Comparison of ENCODE assay signal across 22 cellular contexts in genomic region chr1:37708471-37708870, GRCh38. TPM values are rescaled to one million over a fixed set of nuclear protein-coding genes. Genes with fewer than 3 reads are reported as not detected.
A peak's percentile ranks its signal among the peaks of the same experiment; 100 is the strongest.
DNase-seq lines count a peak whose midpoint lies in the region; ATAC-seq, FAIRE-seq and TF ChIP-seq lines count a peak whose summit lies in the region.
"Had no signal": no experiment of that assay in that cellular context is flagged by ENCODE, and none has a peak within 500 bp of the region (broad histone marks: within the 10 kb centered on the region; RNA-seq: fewer than 3 reads in every experiment).

No MANE protein-coding gene starts in this region.

- no peak for ATAC-seq in gastrocnemius medialis
- ATAC-seq: A549 had no signal

- TF ChIP-seq POLR2A in GM12892 (IDR thresholded peaks at IDR 0.05; ENCODE audit: low read depth, low read length) (peak; percentile 30; the same call in 1 of the 2 replicates), gastrocnemius medialis (IDR thresholded peaks at IDR 0.05) (no peak)

- H3K36me3 ChIP-seq in neuronal stem cell (replicated peaks in 1 of 2; ENCODE audit: control insufficient read depth in 2 of 2, insufficient read depth in 2 of 2, low read length in 2 of 2) = peaks cover 47 to 71% of the 10 kb centered on the region in 2 donors
- H3K36me3 ChIP-seq in gastrocnemius medialis = no peaks in the 10 kb centered on the region

- no peaks in the 10 kb centered on the region for H3K79me1 ChIP-seq in neuronal stem cell (ENCODE audit: low read depth, low read length)

- H3K27ac ChIP-seq in neuronal stem cell (replicated peaks; ENCODE audit: low read length) (no peak overlapping the region), substantia nigra (ENCODE audit: low read depth, low read length, poor library complexity, severe bottlenecking) (no peak overlapping the region), gastrocnemius medialis (no peak overlapping the region)
- H3K27ac ChIP-seq: A549 had no signal

- no peak overlapping the region for H3K18ac ChIP-seq in neuronal stem cell (ENCODE audit: low read length)

- no peak overlapping the region for H2AFZ ChIP-seq in neuronal stem cell (ENCODE audit: low read length)

- H4K91ac ChIP-seq in neuronal stem cell (ENCODE audit: low read depth, low read length, poor library complexity) = no peak overlapping the region

- no peak overlapping the region for H2BK15ac ChIP-seq in neuronal stem cell (ENCODE audit: low read length)

- no peak overlapping the region for H3K14ac ChIP-seq in neuronal stem cell (ENCODE audit: low read length)

- peak overlapping the region; percentile 17 for H3K23ac ChIP-seq in neuronal stem cell (ENCODE audit: low read depth, low read length, poor library complexity)

- no peak overlapping the region for H3K4me2 ChIP-seq in neuronal stem cell (ENCODE audit: insufficient read depth, low read length, poor library complexity, severe bottlenecking)
- H3K4me2 ChIP-seq: A549 had no signal

- no peak overlapping the region for H3K4ac ChIP-seq in neuronal stem cell (ENCODE audit: low read length)

- no peak overlapping the region for H2BK120ac ChIP-seq in neuronal stem cell (ENCODE audit: low read depth, low read length)

- no peak overlapping the region for H2AK5ac ChIP-seq in neuronal stem cell (ENCODE audit: low read depth, low read length)

- peak overlapping the region; percentile 33 for H3K9ac ChIP-seq in neuronal stem cell (ENCODE audit: low read depth, low read length, poor library complexity)

- WGBS in neuronal stem cell (ENCODE audit: extremely low coverage in 2 of 2, insufficient read length in 2 of 2, insufficient replicate concordance in 1 of 2), 2 donors = no CpG with 5 or more reads among the region's 4 CpGs

- H3K9me3 ChIP-seq in neuronal stem cell (replicated peaks in 1 of 2; ENCODE audit: control insufficient read depth in 2 of 2, insufficient read depth in 1 of 2, low read depth in 1 of 2, low read length in 2 of 2) (peaks cover 0 to 5% of the 10 kb centered on the region in 2 donors), gastrocnemius medialis (no peaks in the 10 kb centered on the region)
- H3K9me3 ChIP-seq: A549 had no signal

- TF ChIP-seq CTCF in gastrocnemius medialis (IDR thresholded peaks at IDR 0.05 in 4 of 5, conservative IDR thresholded peaks at IDR 0.05 in 1 of 5) = no peak

- in situ Hi-C loops in gastrocnemius medialis (cut with MboI; ENCODE audit: low sequenced_read_pairs in 4 of 4) = no loop called here

- no peak overlapping the region for H2BK5ac ChIP-seq in neuronal stem cell (ENCODE audit: low read length)

- FAIRE-seq in GM12892 (lab: Jason Lieb, UNC) = no peak
- FAIRE-seq: A549, GM12891, H54 had no signal

- DNase-seq in GM12892 (ENCODE audit: insufficient read length) (no peak), neuronal stem cell (ENCODE audit: low spot score) (no peak), putamen (ENCODE audit: low spot score) (peak; percentile 73), substantia nigra (lab: John Stamatoyannopoulos, UW) (no peak), gastrocnemius medialis (no peak), NCI-H2107 treated with DMSO at 0.1 percent for 48 hours (lab: John Stamatoyannopoulos, UW; ENCODE audit: unreplicated experiment) (no peak), NCI-H1105 treated with DMSO at 0.1 percent for 48 hours (lab: John Stamatoyannopoulos, UW) (no peak)
- DNase-seq: 8988T; ACHN; C1 segment of cervical spinal cord; Calu3; CD4-positive, alpha-beta memory T cell; COR-L47; DMS53; DMS79 treated with DMSO at 0.1 percent for 48 hours; GF-D8; GOT3; HCEC 1CT had no signal

- intact Hi-C loops in gastrocnemius medialis (cut with DNase I; ENCODE audit: low total_unique reads) = no loop called here

- H3K4me3 ChIP-seq in neuronal stem cell (ENCODE audit: low read length in 2 of 2) = no peak overlapping the region
- H3K4me3 ChIP-seq in gastrocnemius medialis = no peak overlapping the region
- H3K4me3 ChIP-seq: A549 had no signal

- H3K4me1 ChIP-seq in neuronal stem cell (ENCODE audit: control insufficient read depth in 2 of 2, insufficient read depth in 1 of 2, low read depth in 1 of 2, low read length in 2 of 2) (no peaks in the 10 kb centered on the region), gastrocnemius medialis (no peaks in the 10 kb centered on the region)
- H3K4me1 ChIP-seq: A549 had no signal

- peaks cover 0 to under 1% (median 0%) of the 10 kb centered on the region in 3 experiments for H3K27me3 ChIP-seq in neuronal stem cell (ENCODE audit: control insufficient read depth in 3 of 3, insufficient read depth in 3 of 3, low read depth in 1 of 3, low read length in 3 of 3)
- no peaks in the 10 kb centered on the region for H3K27me3 ChIP-seq in gastrocnemius medialis

- no peak overlapping the region for H2BK12ac ChIP-seq in neuronal stem cell (ENCODE audit: low read length)

- no peak overlapping the region for H4K8ac ChIP-seq in neuronal stem cell (ENCODE audit: low read depth, low read length)

RNA-seq across cellular contexts. Expression of gene CDCA8, which starts 16.2 kb away (rescaled TPM):
- polyA plus RNA-seq in GM12892 (2012; ENCODE audit: missing spikeins) = 22.7 TPM
- 69.7 TPM for polyA plus RNA-seq in neuronal stem cell (2013, experiment 1 of 2)
- polyA plus RNA-seq in neuronal stem cell (2013, experiment 2 of 2) = 69.6 TPM
- total RNA-seq in gastrocnemius medialis = 1 to 10 TPM in 1 of 4 donors, under 1 TPM in 2, not detected in 1; 0.46 to 1.5 (median 0.60) TPM

RNA-seq across cellular contexts. Expression of gene EPHA10, which starts 56.4 kb away (rescaled TPM):
- 0.17 TPM for polyA plus RNA-seq in GM12892 (2012; ENCODE audit: missing spikeins)
- 0.31 TPM for polyA plus RNA-seq in neuronal stem cell (2013, experiment 1 of 2)
- polyA plus RNA-seq in neuronal stem cell (2013, experiment 2 of 2) = 0.21 TPM
- under 1 TPM in 1 of 4 donors, not detected in 3; 0.17 TPM for total RNA-seq in gastrocnemius medialis
- total RNA-seq: Daoy had no signal
- polyA plus RNA-seq: CD4-positive, alpha-beta memory T cell had no signal
